Comparison of ENCODE assay signal across 14 cellular contexts in genomic region chrX:77505227-77505626, GRCh38. TPM values are rescaled to one million over a fixed set of nuclear protein-coding genes. Genes with fewer than 3 reads are reported as not detected.
DNase-seq lines count a peak whose midpoint lies in the region; ATAC-seq, FAIRE-seq and TF ChIP-seq lines count a peak whose summit lies in the region.
"Had no signal": no experiment of that assay in that cellular context is flagged by ENCODE, and none has a peak within 500 bp of the region (broad histone marks: within the 10 kb centered on the region; RNA-seq: fewer than 3 reads in every experiment).

No MANE protein-coding gene starts in this region.

- H3K4me1 ChIP-seq in kidney (ENCODE audit: control insufficient read depth in 1 of 2, insufficient read depth in 1 of 2, low read depth in 1 of 2, low read length in 2 of 2) = no peaks in the 10 kb centered on the region

- CTCF ChIA-PET in activated CD4-positive, alpha-beta memory T cell treated with anti-CD3 and anti-CD28 coated beads for 36 hours (lab: Charles Lee) = no interaction called here
- CTCF ChIA-PET in activated CD4-positive, alpha-beta memory T cell treated with anti-CD3 and anti-CD28 coated beads, Interleukin-2, amount 10 ng/mL, durations not matched to agents 7 days and 5 days (lab: Charles Lee) = no interaction called here

- no peak for ATAC-seq in HG02885 (IDR thresholded peaks at IDR 0.05; ENCODE audit: poor library complexity, unreplicated experiment)
- ATAC-seq: activated T-cell treated with anti-CD3 and anti-CD28 coated beads, Interleukin-2, amount 50 U/mL, for 4 hours had no signal

- H3K27me3 Mint-ChIP-seq in activated CD4-positive, alpha-beta memory T cell treated with anti-CD3 and anti-CD28 coated beads for 36 hours = no peaks in the 10 kb centered on the region
- H3K27me3 Mint-ChIP-seq in activated CD4-positive, alpha-beta memory T cell treated with anti-CD3 and anti-CD28 coated beads, Interleukin-2, amount 10 ng/mL, durations not matched to agents 7 days and 5 days = no peaks in the 10 kb centered on the region
- H3K27me3 Mint-ChIP-seq in nephron progenitor cell (ENCODE audit: low read depth, poor library complexity) = no peaks in the 10 kb centered on the region

- H3K9me3 ChIP-seq in kidney (ENCODE audit: control insufficient read depth in 1 of 2, low read length in 2 of 2) = no peaks in the 10 kb centered on the region

- no peak for FAIRE-seq in kidney (lab: Jason Lieb, UNC)

- no peak overlapping the region for H3K4me3 Mint-ChIP-seq in activated CD4-positive, alpha-beta memory T cell treated with anti-CD3 and anti-CD28 coated beads for 36 hours
- H3K4me3 Mint-ChIP-seq in activated CD4-positive, alpha-beta memory T cell treated with anti-CD3 and anti-CD28 coated beads, Interleukin-2, amount 10 ng/mL, durations not matched to agents 7 days and 5 days = no peak overlapping the region
- H3K4me3 Mint-ChIP-seq in nephron progenitor cell = no peak overlapping the region
- H3K4me3 Mint-ChIP-seq: activated T-cell treated with anti-CD3 and anti-CD28 coated beads, Interleukin-2, amount 50 U/mL, for 4 hours; HFFc6 had no signal

- peaks cover 3 to 7% of the 10 kb centered on the region in 2 donors for H3K36me3 ChIP-seq in kidney (ENCODE audit: control insufficient read depth in 1 of 2, insufficient read depth in 2 of 2, low read length in 2 of 2)

- POLR2A ChIA-PET in activated CD4-positive, alpha-beta memory T cell treated with anti-CD3 and anti-CD28 coated beads for 36 hours (lab: Charles Lee) = no interaction called here
- POLR2A ChIA-PET in activated CD4-positive, alpha-beta memory T cell treated with anti-CD3 and anti-CD28 coated beads, Interleukin-2, amount 10 ng/mL, durations not matched to agents 7 days and 5 days (lab: Charles Lee) = no interaction called here

- no peak overlapping the region for H3K27ac ChIP-seq in kidney (ENCODE audit: low read depth in 2 of 2, low read length in 2 of 2)

- intact Hi-C loops in activated CD4-positive, alpha-beta memory T cell treated with anti-CD3 and anti-CD28 coated beads for 36 hours (cut with micrococcal nuclease) = no loop called here
- intact Hi-C loops in kidney (cut with DNase I) = no loop called here

- TF ChIP-seq CTCF in LNCaP clone FGC (IDR thresholded peaks at IDR 0.05; ENCODE audit: control insufficient read depth, extremely low read depth, insufficient read depth) (no peak), nephron progenitor cell (IDR thresholded peaks at IDR 0.05) (no peak), kidney (IDR thresholded peaks at IDR 0.05; ENCODE audit: borderline replicate concordance, extremely low read depth, insufficient read depth) (no peak)

- H3K4me1 Mint-ChIP-seq in activated CD4-positive, alpha-beta memory T cell treated with anti-CD3 and anti-CD28 coated beads for 36 hours (ENCODE audit: low read depth) = peaks cover 9% of the 10 kb centered on the region
- peaks cover 7% of the 10 kb centered on the region for H3K4me1 Mint-ChIP-seq in activated CD4-positive, alpha-beta memory T cell treated with anti-CD3 and anti-CD28 coated beads, Interleukin-2, amount 10 ng/mL, durations not matched to agents 7 days and 5 days
- H3K4me1 Mint-ChIP-seq in nephron progenitor cell = peaks cover 6% of the 10 kb centered on the region

- H3K36me3 Mint-ChIP-seq in activated CD4-positive, alpha-beta memory T cell treated with anti-CD3 and anti-CD28 coated beads for 36 hours = peaks cover 15% of the 10 kb centered on the region
- peaks cover 17% of the 10 kb centered on the region for H3K36me3 Mint-ChIP-seq in activated CD4-positive, alpha-beta memory T cell treated with anti-CD3 and anti-CD28 coated beads, Interleukin-2, amount 10 ng/mL, durations not matched to agents 7 days and 5 days (ENCODE audit: low read depth)
- peaks cover 9% of the 10 kb centered on the region for H3K36me3 Mint-ChIP-seq in nephron progenitor cell (ENCODE audit: low read depth)

- H3K27ac Mint-ChIP-seq in activated CD4-positive, alpha-beta memory T cell treated with anti-CD3 and anti-CD28 coated beads for 36 hours = peak overlapping the region; percentile 47
- no peak overlapping the region for H3K27ac Mint-ChIP-seq in activated CD4-positive, alpha-beta memory T cell treated with anti-CD3 and anti-CD28 coated beads, Interleukin-2, amount 10 ng/mL, durations not matched to agents 7 days and 5 days
- H3K27ac Mint-ChIP-seq in nephron progenitor cell = peak overlapping the region; percentile 60

- DNase-seq in activated CD4-positive, alpha-beta memory T cell treated with anti-CD3 and anti-CD28 coated beads for 36 hours = no peak
- no peak for DNase-seq in activated CD4-positive, alpha-beta memory T cell treated with anti-CD3 and anti-CD28 coated beads, Interleukin-2, amount 10 ng/mL, durations not matched to agents 7 days and 5 days
- DNase-seq in LNCaP clone FGC (ENCODE audit: low read depth) (peak; percentile 10), dermis blood vessel endothelial cell (peak; percentile 62), nephron progenitor cell (no peak), OCI-M2 (lab: John Stamatoyannopoulos, UW; ENCODE audit: unreplicated experiment) (no peak), kidney (no peak)
- DNase-seq: activated T-cell treated with anti-CD3 and anti-CD28 coated beads, Interleukin-2, amount 50 U/mL, for 4 hours; HFFc6; midbrain; MM.1S; stimulated activated CD8-positive, alpha-beta memory T cell treated with anti-CD3 and anti-CD28 coated beads, Interleukin-4, amount 100 ng/mL, for 48 hours had no signal

- no peak overlapping the region for H3K9ac ChIP-seq in kidney (ENCODE audit: low read length in 2 of 2)

- H3K4me3 ChIP-seq in LNCaP clone FGC (ENCODE audit: low read depth, low read length) (no peak overlapping the region), kidney (ENCODE audit: low read length in 2 of 2) (no peak overlapping the region)
- H3K4me3 ChIP-seq: smooth muscle cell had no signal

- H3K9me3 Mint-ChIP-seq in activated CD4-positive, alpha-beta memory T cell treated with anti-CD3 and anti-CD28 coated beads for 36 hours = no peaks in the 10 kb centered on the region
- no peaks in the 10 kb centered on the region for H3K9me3 Mint-ChIP-seq in activated CD4-positive, alpha-beta memory T cell treated with anti-CD3 and anti-CD28 coated beads, Interleukin-2, amount 10 ng/mL, durations not matched to agents 7 days and 5 days
- H3K9me3 Mint-ChIP-seq in nephron progenitor cell = peaks cover 11% of the 10 kb centered on the region
- H3K9me3 Mint-ChIP-seq: activated T-cell treated with anti-CD3 and anti-CD28 coated beads, Interleukin-2, amount 50 U/mL, for 4 hours; HFFc6 had no signal

RNA-seq across cellular contexts. Expression of gene FGF16, which starts 58.0 kb away (rescaled TPM):
- not detected for total RNA-seq in activated CD4-positive, alpha-beta memory T cell treated with anti-CD3 and anti-CD28 coated beads for 36 hours
- total RNA-seq in activated CD4-positive, alpha-beta memory T cell treated with anti-CD3 and anti-CD28 coated beads, Interleukin-2, amount 10 ng/mL, durations not matched to agents 7 days and 5 days = not detected
- total RNA-seq in dermis blood vessel endothelial cell (0.88 and 2.6 TPM in 2 replicates), kidney (0.25 TPM)
- polyA plus RNA-seq in kidney (ENCODE audit: insufficient read depth, low read depth, low replicate concordance) = not detected
- total RNA-seq: activated T-cell treated with anti-CD3 and anti-CD28 coated beads, Interleukin-2, amount 50 U/mL, for 4 hours; HFFc6; smooth muscle cell had no signal
- polyA plus RNA-seq: smooth muscle cell had no signal

Comparison
In these comparisons a context has a peak if more than half of its experiments do, and no peak if none do; other contexts are left out.
1. DNase-seq: peak in LNCaP clone FGC (single experiment) and dermis blood vessel endothelial cell (single experiment); none in activated CD4-positive, alpha-beta memory T cell treated with anti-CD3 and anti-CD28 coated beads for 36 hours (single experiment), activated CD4-positive, alpha-beta memory T cell treated with anti-CD3 and anti-CD28 coated beads, Interleukin-2, amount 10 ng/mL, durations not matched to agents 7 days and 5 days (single experiment), nephron progenitor cell (single experiment), OCI-M2 (single experiment) and kidney (single experiment).